Comparison of ENCODE assay signal across 11 cellular contexts in the genomic region with DNA sequence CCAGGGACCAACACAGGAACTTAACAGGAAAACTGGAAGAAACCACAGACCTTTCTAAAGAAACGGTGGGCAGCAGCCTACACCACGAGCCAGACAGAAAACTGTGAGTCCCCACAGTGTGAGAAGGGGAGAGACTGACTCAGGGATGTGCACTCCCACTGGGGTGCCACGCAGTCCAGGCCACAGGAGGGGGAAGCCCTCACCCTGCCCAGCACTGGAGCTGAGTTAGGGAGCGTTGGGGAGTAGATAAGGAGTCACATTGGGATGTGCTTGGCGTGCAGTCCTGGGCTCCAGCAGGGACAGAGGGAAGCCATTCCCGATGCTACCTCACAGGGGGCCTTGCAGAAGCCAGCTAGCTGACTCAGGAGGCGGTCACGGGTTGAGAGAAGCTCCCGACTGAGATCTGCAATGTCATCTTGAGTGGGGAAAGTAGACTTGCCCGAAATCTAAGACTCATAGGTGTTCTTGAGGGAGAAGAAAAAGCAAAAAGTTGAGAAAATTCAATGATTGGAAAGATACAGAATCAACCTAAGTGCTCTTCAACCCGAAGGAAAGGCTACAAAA. TPM values are rescaled to one million over a fixed set of nuclear protein-coding genes. Genes with fewer than 3 reads are reported as not detected.
DNase-seq lines count a peak whose midpoint lies in the region; ATAC-seq and TF ChIP-seq lines count a peak whose summit lies in the region.
"Had no signal": no experiment of that assay in that cellular context is flagged by ENCODE, and none has a peak within 500 bp of the region (broad histone marks: within the 10 kb centered on the region; RNA-seq: fewer than 3 reads in every experiment).

No MANE protein-coding gene starts in this region.

- peak overlapping the region; percentile 45 for H3K27ac Mint-ChIP-seq in CD4-positive, alpha-beta T cell
- no peak overlapping the region for H3K27ac Mint-ChIP-seq in chondrocyte (ENCODE audit: unreplicated experiment)

- no peaks in the 10 kb centered on the region for H4K20me1 ChIP-seq in PC-3 (ENCODE audit: low read length)

- no peaks in the 10 kb centered on the region for H3K9me3 Mint-ChIP-seq in CD4-positive, alpha-beta T cell
- H3K9me3 Mint-ChIP-seq in chondrocyte (ENCODE audit: low read depth), result no peaks in the 10 kb centered on the region

- POLR2A ChIA-PET in CD4-positive, alpha-beta T cell (lab: Charles Lee), result interaction anchor here (1.1 to 1.2 kb wide), 3 partner anchors 19 to 101 kb away, joined by 3 to 6 read pairs (median 4); no protein-coding TSS in a partner anchor
- POLR2A ChIA-PET in PC-3 (lab: Charles Lee; ENCODE audit: unreplicated experiment), result no interaction called here

- no peaks in the 10 kb centered on the region for H3K79me2 ChIP-seq in PC-3 (ENCODE audit: low read length)

- no peak for ATAC-seq in CD4-positive, alpha-beta T cell (ENCODE audit: poor library complexity)
- ATAC-seq in PC-3 (peak; percentile 42), HG02981 (IDR thresholded peaks at IDR 0.05; ENCODE audit: unreplicated experiment) (no peak), HG03457 (IDR thresholded peaks at IDR 0.05; ENCODE audit: unreplicated experiment) (no peak)

- TF ChIP-seq CTCF in CD4-positive, alpha-beta T cell (IDR thresholded peaks at IDR 0.05), result no peak
- TF ChIP-seq CTCF in PC-3 (conservative IDR thresholded peaks at IDR 0.05; ENCODE audit: low read depth, low read length) (no peak), chondrocyte (IDR thresholded peaks at IDR 0.05) (no peak)

- peaks cover 17% of the 10 kb centered on the region for H3K4me1 ChIP-seq in PC-3 (ENCODE audit: insufficient read depth, low read length)

- no peaks in the 10 kb centered on the region for H3F3A ChIP-seq in PC-3 (ENCODE audit: low read length, unreplicated experiment)

- no peaks in the 10 kb centered on the region for H3K36me3 ChIP-seq in PC-3 (ENCODE audit: low read depth, low read length)

- intact Hi-C loops in CD4-positive, alpha-beta T cell (cut with DNase I, micrococcal nuclease), result loop anchor here in 1 of 2 experiments (1.0 to 5.0 kb wide), 2 partner anchors 19 to 261 kb away; no protein-coding TSS in a partner anchor
- intact Hi-C loops in PC-3 (cut with micrococcal nuclease), result no loop called here

- peak overlapping the region; percentile 72 for H2AFZ ChIP-seq in PC-3 (ENCODE audit: low read length)

- H3K4me3 ChIP-seq in PC-3 (ENCODE audit: low read length), result peak overlapping the region; percentile 63

- DNase-seq in CD4-positive, alpha-beta T cell, result no peak
- peak; percentile 48 for DNase-seq in PC-3
- peak; percentile 28 for DNase-seq in activated gamma-delta T cell (lab: John Stamatoyannopoulos, UW)
- peak; percentile 44 to 68 (median 62) for DNase-seq in stimulated activated CD4-positive, alpha-beta T cell treated with anti-CD3 and anti-CD28 coated beads, Interleukin-12 subunit alpha, Interleukin-12 subunit beta, amount 100 ng/mL, for 48 hours (ENCODE audit: low read depth in 2 of 3, low spot score in 1 of 3)
- DNase-seq in chondrocyte (ENCODE audit: low spot score), result no peak
- DNase-seq in 8988T, result no peak
- DNase-seq: anterior cingulate cortex, H9, NCI-H446 treated with DMSO at 0.1 percent for 48 hours had no signal

- no peaks in the 10 kb centered on the region for H3K9me3 ChIP-seq in CD4-positive, alpha-beta T cell (ENCODE audit: control insufficient read depth, low read length)
- no peaks in the 10 kb centered on the region for H3K9me3 ChIP-seq in PC-3 (ENCODE audit: low read length)

- H3K27me3 Mint-ChIP-seq in CD4-positive, alpha-beta T cell, result peaks cover 8% of the 10 kb centered on the region
- H3K27me3 Mint-ChIP-seq in chondrocyte (ENCODE audit: low read depth), result no peaks in the 10 kb centered on the region

- peak overlapping the region; percentile 85 for H3K4me2 ChIP-seq in PC-3 (ENCODE audit: low read length)

- H3K36me3 Mint-ChIP-seq in CD4-positive, alpha-beta T cell (ENCODE audit: low read depth), result no peaks in the 10 kb centered on the region
- no peaks in the 10 kb centered on the region for H3K36me3 Mint-ChIP-seq in chondrocyte (ENCODE audit: low read depth)

- H3K4me3 Mint-ChIP-seq in CD4-positive, alpha-beta T cell, result peak overlapping the region; percentile 78
- H3K4me3 Mint-ChIP-seq in chondrocyte (ENCODE audit: unreplicated experiment), result no peak overlapping the region
- H3K4me3 Mint-ChIP-seq: H9 had no signal

- H3K27me3 ChIP-seq in CD4-positive, alpha-beta T cell (ENCODE audit: control insufficient read depth, insufficient read depth, low read length), result no peaks in the 10 kb centered on the region
- H3K27me3 ChIP-seq in PC-3 (ENCODE audit: low read length), result peaks cover 61% of the 10 kb centered on the region

- no peak overlapping the region for H3K27ac ChIP-seq in CD4-positive, alpha-beta T cell (ENCODE audit: low read depth, low read length)
- H3K27ac ChIP-seq in PC-3 (ENCODE audit: low read length), result no peak overlapping the region; the same call in 1 of the 2 replicates

- H3K9ac ChIP-seq in PC-3 (ENCODE audit: low read length), result 0 out of 2 replicates have a peak overlapping the region, but pooled peaks have one; percentile 2

- peaks cover 38% of the 10 kb centered on the region for H3K4me1 Mint-ChIP-seq in CD4-positive, alpha-beta T cell (ENCODE audit: low read depth)
- H3K4me1 Mint-ChIP-seq in chondrocyte (ENCODE audit: low read depth), result no peaks in the 10 kb centered on the region

- H3K9me2 ChIP-seq in PC-3 (replicated peaks; ENCODE audit: low read length), result no peaks in the 10 kb centered on the region

- CTCF ChIA-PET in CD4-positive, alpha-beta T cell (lab: Charles Lee), result interaction anchor here (1.3 to 2.2 kb wide), 3 partner anchors 20 to 47 kb away, joined by 3 to 8 read pairs (median 5); no protein-coding TSS in a partner anchor
- CTCF ChIA-PET in PC-3 (lab: Charles Lee), result no interaction called here

- no TSS peak for BruUV-seq in PC-3 (replicated peaks; lab: Mats Ljungman, UMichigan)

RNA-seq across cellular contexts. Expression of a gene that starts 17.3 kb away (rescaled TPM):
- not detected for total RNA-seq in CD4-positive, alpha-beta T cell
- total RNA-seq in PC-3 (2014; rRNA removed) (not detected in 2 replicates), chondrocyte (not detected in 3 replicates)
- total RNA-seq: H9 had no signal

RNA-seq across cellular contexts. Expression of a gene that starts 23.5 kb away (rescaled TPM):
- total RNA-seq in CD4-positive, alpha-beta T cell, result under 1 TPM; 0.39 to 0.58 TPM
- not detected in 2 replicates for total RNA-seq in PC-3 (2014; rRNA removed)
- not detected in 3 replicates for total RNA-seq in chondrocyte
- total RNA-seq: H9 had no signal

RNA-seq across cellular contexts. Expression of a gene that starts 37.4 kb away (rescaled TPM):
- not detected for total RNA-seq in CD4-positive, alpha-beta T cell
- total RNA-seq in PC-3 (2014; rRNA removed) (not detected in 2 replicates), chondrocyte (not detected in 3 replicates)
- total RNA-seq: H9 had no signal

RNA-seq across cellular contexts. Expression of a gene that starts 50.5 kb away (rescaled TPM):
- total RNA-seq in CD4-positive, alpha-beta T cell, result not detected
- total RNA-seq in PC-3 (2014; rRNA removed), result not detected in 2 replicates
- total RNA-seq in chondrocyte, result not detected in 3 replicates

RNA-seq across cellular contexts. Expression of a gene that starts 53.2 kb away (rescaled TPM):
- total RNA-seq in CD4-positive, alpha-beta T cell, result not detected
- total RNA-seq in PC-3 (2014; rRNA removed) (not detected in 2 replicates), chondrocyte (not detected in 3 replicates)
- total RNA-seq: H9 had no signal

Comparison
In these comparisons a context has a peak if more than half of its experiments do, and no peak if none do; other contexts are left out.
1. DNase-seq: peak in PC-3 (single experiment), activated gamma-delta T cell (single experiment) and stimulated activated CD4-positive, alpha-beta T cell treated with anti-CD3 and anti-CD28 coated beads, Interleukin-12 subunit alpha, Interleukin-12 subunit beta, amount 100 ng/mL, for 48 hours (3 of 3); none in CD4-positive, alpha-beta T cell (0 of 10), chondrocyte (single experiment) and 8988T (single experiment).